Comparison of ENCODE assay signal across 11 cellular contexts in the genomic region with DNA sequence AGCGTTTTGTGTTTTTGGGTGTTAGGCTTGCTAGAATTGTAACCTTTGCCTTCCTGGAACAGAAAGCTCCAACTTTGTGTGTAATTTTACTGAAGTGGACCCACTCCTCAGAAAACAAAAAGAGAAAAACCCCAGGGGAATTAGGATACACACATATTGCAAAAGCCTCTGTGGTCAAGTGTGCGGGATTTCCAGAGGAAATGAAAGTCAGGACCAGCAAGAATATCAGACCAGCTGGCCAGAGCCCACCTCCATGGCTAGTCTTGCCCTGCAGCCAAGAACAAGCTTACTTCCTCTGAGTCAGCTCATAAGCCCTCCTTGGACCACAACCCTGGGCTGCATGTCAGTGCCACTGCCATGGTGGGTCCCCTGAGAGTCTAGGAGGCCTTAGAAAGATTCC. TPM values are rescaled to one million over a fixed set of nuclear protein-coding genes. Genes with fewer than 3 reads are reported as not detected.
A peak's percentile ranks its signal among the peaks of the same experiment; 100 is the strongest.
DNase-seq lines count a peak whose midpoint lies in the region; ATAC-seq and TF ChIP-seq lines count a peak whose summit lies in the region.
"Had no signal": no experiment of that assay in that cellular context is flagged by ENCODE, and none has a peak within 500 bp of the region (broad histone marks: within the 10 kb centered on the region; RNA-seq: fewer than 3 reads in every experiment).

No MANE protein-coding gene starts in this region.

- WGBS in lung, 2 donors = 54% methylated on average over 2 of the region's 2 CpGs

- no peaks in the 10 kb centered on the region for H3K36me3 ChIP-seq in lung (ENCODE audit: control insufficient read depth in 2 of 2, insufficient read depth in 2 of 2, low read length in 2 of 2)
- H3K36me3 ChIP-seq in vagina = no peaks in the 10 kb centered on the region

- H3K27me3 ChIP-seq in lung (ENCODE audit: control insufficient read depth, insufficient read depth) (no peaks in the 10 kb centered on the region), vagina (no peaks in the 10 kb centered on the region)
- H3K27me3 ChIP-seq: body of pancreas had no signal

- no peak for TF ChIP-seq POLR2A in vagina (IDR thresholded peaks at IDR 0.05)

- H3K4me1 ChIP-seq in lung (ENCODE audit: control insufficient read depth in 2 of 2, insufficient read depth in 2 of 2, low read length in 2 of 2) (peaks cover 0 to 1% of the 10 kb centered on the region in 2 donors), vagina (no peaks in the 10 kb centered on the region)

- H3K9me3 ChIP-seq in lung (ENCODE audit: control insufficient read depth in 2 of 2, insufficient read depth in 1 of 2, low read length in 1 of 2) (no peaks in the 10 kb centered on the region), vagina (no peaks in the 10 kb centered on the region)

- DNase-seq in AG09319 (ENCODE audit: extremely low read depth, low read depth) = peak; percentile 55
- DNase-seq in astrocyte of the cerebellum (ENCODE audit: low read depth) = peak; percentile 83
- DNase-seq in lung (ENCODE audit: low spot score) = no peak
- DNase-seq in activated naive CD4-positive, alpha-beta T cell treated with Interleukin-2 at 50 U/mL for 16 hours = no peak
- DNase-seq in vagina (ENCODE audit: extremely low spot score in 2 of 2) = no peak
- DNase-seq: DMS153, nephron progenitor cell had no signal

- in situ Hi-C loops in astrocyte of the cerebellum (cut with HindIII; ENCODE audit: low sequenced_read_pairs) = loop anchor here (5.0 kb wide), 1 partner anchor 68 kb away; no protein-coding TSS in a partner anchor

- ATAC-seq in HG02642 (IDR thresholded peaks at IDR 0.05; ENCODE audit: poor library complexity, unreplicated experiment) = peak; percentile 67
- ATAC-seq in lung (ENCODE audit: insufficient read depth, low FRiP score) = peak; percentile 66
- ATAC-seq in HG03442 (IDR thresholded peaks at IDR 0.05; ENCODE audit: unreplicated experiment) = no peak
- no peak for ATAC-seq in GM19397 (IDR thresholded peaks at IDR 0.05; ENCODE audit: unreplicated experiment)
- ATAC-seq: body of pancreas had no signal

- no peak for TF ChIP-seq CTCF in AG09319 (IDR thresholded peaks at IDR 0.05; ENCODE audit: low read depth, low read length)
- no peak for TF ChIP-seq CTCF in astrocyte of the cerebellum (IDR thresholded peaks at IDR 0.05; ENCODE audit: low read depth, low read length, missing control alignments)
- no peak for TF ChIP-seq CTCF in lung (IDR thresholded peaks at IDR 0.05; ENCODE audit: control extremely low read depth, extremely low read depth)
- no peak for TF ChIP-seq CTCF in vagina (IDR thresholded peaks at IDR 0.05)

- intact Hi-C loops in vagina (cut with DNase I) = no loop called here

- H3K27ac ChIP-seq in lung (ENCODE audit: low read depth in 1 of 2, low read length in 1 of 2) (no peak overlapping the region), vagina (no peak overlapping the region)
- H3K27ac ChIP-seq: body of pancreas had no signal

- H3K4me3 ChIP-seq in astrocyte of the cerebellum (ENCODE audit: low read depth, low read length) = no peak overlapping the region
- H3K4me3 ChIP-seq in lung = no peak overlapping the region
- no peak overlapping the region for H3K4me3 ChIP-seq in vagina
- H3K4me3 ChIP-seq: body of pancreas had no signal

RNA-seq across cellular contexts. Expression of a gene that starts 37.0 kb away (rescaled TPM):
- total RNA-seq in lung (1,000 to 10,000 TPM; 1,737 to 4,072 TPM), vagina (2,421 TPM)
- polyA plus RNA-seq in lung = over 10,000 TPM in 1 of 2 donors, 1,000 to 10,000 TPM in 1; 6,299 to 24,273 TPM

RNA-seq across cellular contexts. Expression of a gene that starts 54.3 kb away (rescaled TPM):
- total RNA-seq in lung (10 to 100 TPM in 1 of 2 donors, 1 to 10 TPM in 1; 4.9 to 16.6 TPM), vagina (4.4 TPM)
- polyA plus RNA-seq in lung = 10 to 100 TPM in 1 of 2 donors, 1 to 10 TPM in 1; 6.1 to 27.3 TPM

Comparison
In these comparisons a context has a peak if more than half of its experiments do, and no peak if none do; other contexts are left out.
1. DNase-seq: peak in AG09319 (single experiment) and astrocyte of the cerebellum (single experiment); none in lung (single experiment), activated naive CD4-positive, alpha-beta T cell treated with Interleukin-2 at 50 U/mL for 16 hours (single experiment) and vagina (0 of 2).
2. ATAC-seq: peak in HG02642 (single experiment) and lung (single experiment); none in HG03442 (single experiment) and GM19397 (single experiment).